In genomic region chr3:141393151-141394076, GRCh38 we compare ENCODE assay signal across 10 cellular contexts. TPM values are rescaled to one million over a fixed set of nuclear protein-coding genes. Genes with fewer than 3 reads are reported as not detected.
DNase-seq lines count a peak whose midpoint lies in the region; ATAC-seq and TF ChIP-seq lines count a peak whose summit lies in the region.
"Had no signal": no experiment of that assay in that cellular context is flagged by ENCODE, and none has a peak within 500 bp of the region (broad histone marks: within the 10 kb centered on the region; RNA-seq: fewer than 3 reads in every experiment).

No MANE protein-coding gene starts in this region.

- CTCF ChIA-PET in CD4-positive, alpha-beta memory T cell (lab: Charles Lee; ENCODE audit: partially characterized antibody) = no interaction called here

- H3K9me3 Mint-ChIP-seq in nephron progenitor cell = peaks cover 36% of the 10 kb centered on the region
- peaks cover 0 to 11% (median 6%) of the 10 kb centered on the region in 8 donors for H3K9me3 Mint-ChIP-seq in CD4-positive, alpha-beta memory T cell

- no peak overlapping the region for H3K27ac ChIP-seq in CD4-positive, alpha-beta memory T cell (ENCODE audit: low read depth, low read length)

- peaks cover 8% of the 10 kb centered on the region for H3K4me1 ChIP-seq in CD4-positive, alpha-beta memory T cell (ENCODE audit: insufficient read depth, low read length)

- no peak for TF ChIP-seq CTCF in nephron progenitor cell (IDR thresholded peaks at IDR 0.05)

- DNase-seq in AG20443 (ENCODE audit: low spot score) = peak; percentile 58
- peak; percentile 99 for DNase-seq in NCI-H146 treated with DMSO at 0.1 percent for 48 hours (lab: John Stamatoyannopoulos, UW; ENCODE audit: unreplicated experiment)
- DNase-seq in ecto neural progenitor cell (ENCODE audit: low spot score) = peak; percentile 78
- DNase-seq in nephron progenitor cell = peak; percentile 14
- DNase-seq in AML-193 (lab: John Stamatoyannopoulos, UW) = no peak
- DNase-seq in left lobe of liver (ENCODE audit: low spot score) = no peak
- DNase-seq in CD4-positive, alpha-beta memory T cell = no peak
- DNase-seq in SKM-1 treated with dmso at 0.1 percent for 144 hours (lab: John Stamatoyannopoulos, UW; ENCODE audit: unreplicated experiment) = no peak
- DNase-seq: activated CD4-positive, alpha-beta T cell treated with anti-CD3 and anti-CD28 coated beads for 1 hour had no signal

- no peak overlapping the region for H3K4me3 ChIP-seq in CD4-positive, alpha-beta memory T cell (ENCODE audit: low read length in 2 of 2)
- H3K4me3 ChIP-seq: lung had no signal

- POLR2A ChIA-PET in CD4-positive, alpha-beta memory T cell (lab: Charles Lee; ENCODE audit: partially characterized antibody) = interaction anchor here (1.0 kb wide), 1 partner anchor 9 kb away, joined by 3 read pairs; no protein-coding TSS in a partner anchor

- H3K36me3 Mint-ChIP-seq in nephron progenitor cell (ENCODE audit: low read depth) = peaks cover 53% of the 10 kb centered on the region
- H3K36me3 Mint-ChIP-seq in CD4-positive, alpha-beta memory T cell = peaks cover 0 to 13% of the 10 kb centered on the region in 2 donors

- peak overlapping the region; percentile 82 for H3K27ac Mint-ChIP-seq in nephron progenitor cell
- no peak overlapping the region for H3K27ac Mint-ChIP-seq in CD4-positive, alpha-beta memory T cell

- H3K27me3 ChIP-seq in CD4-positive, alpha-beta memory T cell (ENCODE audit: insufficient read depth, low read length) = no peaks in the 10 kb centered on the region

- H3K9me3 ChIP-seq in CD4-positive, alpha-beta memory T cell (ENCODE audit: control insufficient read depth in 1 of 2, low read length in 2 of 2) = no peaks in the 10 kb centered on the region

- peaks cover 37% of the 10 kb centered on the region for H3K4me1 Mint-ChIP-seq in nephron progenitor cell
- H3K4me1 Mint-ChIP-seq in CD4-positive, alpha-beta memory T cell = peaks cover 11 to 28% (median 16%) of the 10 kb centered on the region in 4 donors

- no peaks in the 10 kb centered on the region for H3K36me3 ChIP-seq in CD4-positive, alpha-beta memory T cell (ENCODE audit: insufficient read depth, low read length)

- no peak overlapping the region for H3K4me3 Mint-ChIP-seq in nephron progenitor cell
- no peak overlapping the region for H3K4me3 Mint-ChIP-seq in CD4-positive, alpha-beta memory T cell

- H3K27me3 Mint-ChIP-seq in nephron progenitor cell (ENCODE audit: low read depth, poor library complexity) = no peaks in the 10 kb centered on the region
- no peaks in the 10 kb centered on the region for H3K27me3 Mint-ChIP-seq in CD4-positive, alpha-beta memory T cell

- intact Hi-C loops in CD4-positive, alpha-beta memory T cell (cut with micrococcal nuclease) = no loop called here

- ATAC-seq in left lobe of liver = no peak

RNA-seq across cellular contexts. Expression of gene ZBTB38, which starts 25.1 kb away (rescaled TPM):
- 26.6 TPM for total RNA-seq in left lobe of liver
- 10 to 100 TPM; 86.6 to 87.8 TPM for total RNA-seq in CD4-positive, alpha-beta memory T cell
- 100 to 1,000 TPM in 1 of 2 donors, 10 to 100 TPM in 1; 44.1 to 103 TPM for polyA plus RNA-seq in CD4-positive, alpha-beta memory T cell

Comparison
In these comparisons a context has a peak if more than half of its experiments do, and no peak if none do; other contexts are left out.
1. DNase-seq: peak in AG20443 (single experiment), NCI-H146 treated with DMSO at 0.1 percent for 48 hours (single experiment), ecto neural progenitor cell (single experiment) and nephron progenitor cell (single experiment); none in AML-193 (0 of 2), left lobe of liver (single experiment), CD4-positive, alpha-beta memory T cell (0 of 5) and SKM-1 treated with dmso at 0.1 percent for 144 hours (single experiment).